11 cellular contexts compared by ENCODE assay signal in the genomic region with DNA sequence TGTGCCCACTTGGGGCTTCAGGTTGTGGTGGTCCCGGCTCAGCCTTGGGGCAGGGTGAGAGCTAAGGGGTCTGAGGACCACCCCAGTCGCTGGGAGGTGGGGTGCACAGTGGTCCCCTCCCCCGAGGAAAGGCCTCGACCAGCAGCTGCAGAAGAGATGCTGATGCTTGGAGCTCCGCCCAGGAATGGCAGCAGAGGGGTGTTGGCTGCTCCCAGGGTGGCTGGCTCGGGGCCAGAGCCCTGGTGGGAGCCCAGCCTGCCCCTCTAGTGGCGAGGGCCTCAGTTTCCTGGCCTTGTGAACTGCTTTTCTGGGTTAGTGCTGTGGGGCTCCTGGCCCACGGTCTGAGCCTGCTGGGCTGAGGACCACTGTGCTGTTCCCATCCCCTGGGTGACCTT. TPM values are rescaled to one million over a fixed set of nuclear protein-coding genes. Genes with fewer than 3 reads are reported as not detected.
DNase-seq lines count a peak whose midpoint lies in the region; ATAC-seq and TF ChIP-seq lines count a peak whose summit lies in the region.
"Had no signal": no experiment of that assay in that cellular context is flagged by ENCODE, and none has a peak within 500 bp of the region (broad histone marks: within the 10 kb centered on the region; RNA-seq: fewer than 3 reads in every experiment).

No MANE protein-coding gene starts in this region.

- H3K4me1 ChIP-seq in HEK293 (ENCODE audit: control insufficient read depth, insufficient read depth, low read length), result no peaks in the 10 kb centered on the region
- peaks cover 10% of the 10 kb centered on the region for H3K4me1 ChIP-seq in PC-9 (replicated peaks; ENCODE audit: insufficient read depth)
- peaks cover 14 to 45% (median 38%) of the 10 kb centered on the region in 9 donors for H3K4me1 ChIP-seq in heart right ventricle

- H3K27me3 ChIP-seq in PC-9 (ENCODE audit: insufficient read depth, low read depth) (no peaks in the 10 kb centered on the region), heart right ventricle (peaks cover 0 to 54% (median 0%) of the 10 kb centered on the region in 7 donors)

- DNase-seq in PC-9 (no peak), heart right ventricle (peak in 1 of 2 donors; percentile 64), retinal pigment epithelial cell (ENCODE audit: low read depth) (no peak)
- DNase-seq: activated naive CD4-positive, alpha-beta T cell treated with anti-CD3 and anti-CD28 coated beads, Interleukin-2, amount 10 ng/mL, durations not matched to agents 7 days and 5 days; foreskin melanocyte had no signal

- 40 to 44% methylated on average over 8 of the region's 8 CpGs for WGBS in heart right ventricle, 2 donors

- peaks cover 17% of the 10 kb centered on the region for H3F3A ChIP-seq in PC-9 (ENCODE audit: insufficient read depth, low read depth)

- peak overlapping the region; percentile 91 for H3K4me2 ChIP-seq in PC-9

- POLR2A ChIA-PET in HEK293 (lab: Yijun Ruan, JAX), result interaction anchor here (0.7 to 6.4 kb wide), 6 partner anchors 9 to 42 kb away, joined by 3 to 79 read pairs (median 7); no protein-coding TSS in a partner anchor
- POLR2A ChIA-PET in PC-9 (lab: Charles Lee; ENCODE audit: unreplicated experiment), result no interaction called here

- ATAC-seq in heart right ventricle, result peak in 6 of 8 donors; percentile 7 to 38 (median 14)
- ATAC-seq in HG02642 (IDR thresholded peaks at IDR 0.05; ENCODE audit: poor library complexity, unreplicated experiment), result no peak
- ATAC-seq in GM19455 (IDR thresholded peaks at IDR 0.05; ENCODE audit: unreplicated experiment), result no peak
- no peak for ATAC-seq in GM21381 (IDR thresholded peaks at IDR 0.05; ENCODE audit: unreplicated experiment)
- ATAC-seq in HG02588 (IDR thresholded peaks at IDR 0.05; ENCODE audit: unreplicated experiment), result no peak

- CTCF ChIA-PET in HEK293 (lab: Yijun Ruan, JAX), result interaction anchor here (0.7 to 1.6 kb wide), 8 partner anchors 10 to 56 kb away, joined by 3 to 14 read pairs (median 4); a partner anchor contains a TSS
- CTCF ChIA-PET in PC-9 (lab: Charles Lee), result no interaction called here

- peak; percentile 82 for TF ChIP-seq CTCF in HEK293 (tag by site-specific recombination; IDR thresholded peaks at IDR 0.05)
- TF ChIP-seq CTCF in PC-9 (conservative IDR thresholded peaks at IDR 0.05), result no peak
- no peak for TF ChIP-seq CTCF in heart right ventricle (IDR thresholded peaks at IDR 0.05)
- TF ChIP-seq CTCF in retinal pigment epithelial cell (conservative IDR thresholded peaks at IDR 0.05; ENCODE audit: low read depth, low read length), result no peak

- intact Hi-C loops in PC-9 (cut with micrococcal nuclease; ENCODE audit: unreplicated experiment), result no loop called here
- intact Hi-C loops in heart right ventricle (cut with DNase I), result loop anchor here in 1 of 10 donors (5.0 kb wide), 1 partner anchor 56 kb away; no protein-coding TSS in a partner anchor

- no TSS peak for BruUV-seq in PC-9 (replicated peaks; lab: Mats Ljungman, UMichigan)

- H3K27ac ChIP-seq in HEK293 (ENCODE audit: extremely low read depth, low read depth, low read length) (peak overlapping the region; percentile 80; the same call in 1 of the 2 replicates), PC-9 (no peak overlapping the region), heart right ventricle (peak overlapping the region; percentile 11 to 92 (median 86))

- peak overlapping the region; percentile 70 for H3K4me3 ChIP-seq in HEK293 (ENCODE audit: low read depth, low read length)
- peak overlapping the region; percentile 68 for H3K4me3 ChIP-seq in PC-9
- H3K4me3 ChIP-seq in heart right ventricle, result peak overlapping the region; percentile 54 to 90 (median 73)
- peak overlapping the region; percentile 55 for H3K4me3 ChIP-seq in retinal pigment epithelial cell (ENCODE audit: low read length)

- H3K9me3 ChIP-seq in HEK293 (ENCODE audit: control insufficient read depth, insufficient read depth, low read depth, low read length) (no peaks in the 10 kb centered on the region), PC-9 (ENCODE audit: insufficient read depth, low read depth) (no peaks in the 10 kb centered on the region), heart right ventricle (no peaks in the 10 kb centered on the region)

- no peak overlapping the region for H2AFZ ChIP-seq in PC-9

- H4K20me1 ChIP-seq in PC-9 (ENCODE audit: insufficient read depth), result no peaks in the 10 kb centered on the region

- H3K9me2 ChIP-seq in PC-9 (ENCODE audit: insufficient read depth), result no peaks in the 10 kb centered on the region

- peaks cover 10% of the 10 kb centered on the region; the same call in 1 of the 2 replicates for H3K79me2 ChIP-seq in PC-9 (ENCODE audit: low read depth)

- H3K36me3 ChIP-seq in HEK293 (ENCODE audit: control insufficient read depth in 2 of 2, insufficient read depth in 1 of 2, low read length in 2 of 2), result peaks cover 0 to 30% of the 10 kb centered on the region in 2 experiments; a peak in 2 of 3 replicates
- no peaks in the 10 kb centered on the region for H3K36me3 ChIP-seq in PC-9 (ENCODE audit: low read depth)
- H3K36me3 ChIP-seq in heart right ventricle, result no peaks in the 10 kb centered on the region

TF ChIP-seq in HEK293, 187 proteins besides CTCF, POLR2A, EP300 and RAD21 (continues in another document):
- TF ChIP-seq, protein P1, sequence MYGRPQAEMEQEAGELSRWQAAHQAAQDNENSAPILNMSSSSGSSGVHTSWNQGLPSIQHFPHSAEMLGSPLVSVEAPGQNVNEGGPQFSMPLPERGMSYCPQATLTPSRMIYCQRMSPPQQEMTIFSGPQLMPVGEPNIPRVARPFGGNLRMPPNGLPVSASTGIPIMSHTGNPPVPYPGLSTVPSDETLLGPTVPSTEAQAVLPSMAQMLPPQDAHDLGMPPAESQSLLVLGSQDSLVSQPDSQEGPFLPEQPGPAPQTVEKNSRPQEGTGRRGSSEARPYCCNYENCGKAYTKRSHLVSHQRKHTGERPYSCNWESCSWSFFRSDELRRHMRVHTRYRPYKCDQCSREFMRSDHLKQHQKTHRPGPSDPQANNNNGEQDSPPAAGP (tag by site-specific recombination; IDR thresholded peaks at IDR 0.05), result 0 out of 2 replicates have a peak, but pooled peaks have one; percentile 16
- TF ChIP-seq ZNF785 (tag by site-specific recombination; IDR thresholded peaks at IDR 0.05) (no peak), FEZF1 (tag by site-specific recombination; IDR thresholded peaks at IDR 0.05) (no peak), ZNF121 (tag by site-specific recombination; IDR thresholded peaks at IDR 0.05) (no peak), ZNF23 (tag by site-specific recombination; IDR thresholded peaks at IDR 0.05; ENCODE audit: borderline replicate concordance) (no peak), GFI1B (tag by site-specific recombination; IDR thresholded peaks at IDR 0.05) (no peak), ZNF654 (tag by site-specific recombination; IDR thresholded peaks at IDR 0.05; ENCODE audit: low read depth) (no peak), ZFP37 (tag by site-specific recombination; IDR thresholded peaks at IDR 0.05) (no peak)
- TF ChIP-seq, protein P2, sequence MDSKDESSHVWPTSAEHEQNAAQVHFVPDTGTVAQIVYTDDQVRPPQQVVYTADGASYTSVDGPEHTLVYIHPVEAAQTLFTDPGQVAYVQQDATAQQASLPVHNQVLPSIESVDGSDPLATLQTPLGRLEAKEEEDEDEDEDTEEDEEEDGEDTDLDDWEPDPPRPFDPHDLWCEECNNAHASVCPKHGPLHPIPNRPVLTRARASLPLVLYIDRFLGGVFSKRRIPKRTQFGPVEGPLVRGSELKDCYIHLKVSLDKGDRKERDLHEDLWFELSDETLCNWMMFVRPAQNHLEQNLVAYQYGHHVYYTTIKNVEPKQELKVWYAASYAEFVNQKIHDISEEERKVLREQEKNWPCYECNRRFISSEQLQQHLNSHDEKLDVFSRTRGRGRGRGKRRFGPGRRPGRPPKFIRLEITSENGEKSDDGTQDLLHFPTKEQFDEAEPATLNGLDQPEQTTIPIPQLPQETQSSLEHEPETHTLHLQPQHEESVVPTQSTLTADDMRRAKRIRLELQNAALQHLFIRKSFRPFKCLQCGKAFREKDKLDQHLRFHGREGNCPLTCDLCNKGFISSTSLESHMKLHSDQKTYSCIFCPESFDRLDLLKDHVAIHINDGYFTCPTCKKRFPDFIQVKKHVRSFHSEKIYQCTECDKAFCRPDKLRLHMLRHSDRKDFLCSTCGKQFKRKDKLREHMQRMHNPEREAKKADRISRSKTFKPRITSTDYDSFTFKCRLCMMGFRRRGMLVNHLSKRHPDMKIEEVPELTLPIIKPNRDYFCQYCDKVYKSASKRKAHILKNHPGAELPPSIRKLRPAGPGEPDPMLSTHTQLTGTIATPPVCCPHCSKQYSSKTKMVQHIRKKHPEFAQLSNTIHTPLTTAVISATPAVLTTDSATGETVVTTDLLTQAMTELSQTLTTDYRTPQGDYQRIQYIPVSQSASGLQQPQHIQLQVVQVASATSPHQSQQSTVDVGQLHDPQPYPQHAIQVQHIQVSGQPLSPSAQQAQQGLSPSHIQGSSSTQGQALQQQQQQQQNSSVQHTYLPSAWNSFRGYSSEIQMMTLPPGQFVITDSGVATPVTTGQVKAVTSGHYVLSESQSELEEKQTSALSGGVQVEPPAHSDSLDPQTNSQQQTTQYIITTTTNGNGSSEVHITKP (tag by site-specific recombination; IDR thresholded peaks at IDR 0.05), result peak; percentile 57
- TF ChIP-seq, protein P3, sequence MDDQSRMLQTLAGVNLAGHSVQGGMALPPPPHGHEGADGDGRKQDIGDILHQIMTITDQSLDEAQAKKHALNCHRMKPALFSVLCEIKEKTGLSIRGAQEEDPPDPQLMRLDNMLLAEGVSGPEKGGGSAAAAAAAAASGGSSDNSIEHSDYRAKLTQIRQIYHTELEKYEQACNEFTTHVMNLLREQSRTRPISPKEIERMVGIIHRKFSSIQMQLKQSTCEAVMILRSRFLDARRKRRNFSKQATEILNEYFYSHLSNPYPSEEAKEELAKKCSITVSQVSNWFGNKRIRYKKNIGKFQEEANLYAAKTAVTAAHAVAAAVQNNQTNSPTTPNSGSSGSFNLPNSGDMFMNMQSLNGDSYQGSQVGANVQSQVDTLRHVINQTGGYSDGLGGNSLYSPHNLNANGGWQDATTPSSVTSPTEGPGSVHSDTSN (CRISPR knock-in tag; IDR thresholded peaks at IDR 0.05), result no peak

RNA-seq across cellular contexts. Expression of a gene that starts 1.2 kb away (rescaled TPM):
- 19.0 and 32.6 TPM in 2 replicates for total RNA-seq in PC-9 (2021)
- total RNA-seq in heart right ventricle, result 10 to 100 TPM; 15.7 to 26.1 (median 17.9) TPM
- polyA plus RNA-seq in heart right ventricle, result 10 to 100 TPM; 24.8 to 37.9 TPM

RNA-seq across cellular contexts. Expression of a gene that starts 26.3 kb away (rescaled TPM):
- total RNA-seq in PC-9 (2021) (124 and 136 TPM in 2 replicates), heart right ventricle (10 to 100 TPM; 48.1 to 83.3 (median 58.4) TPM)
- 100 to 1,000 TPM in 1 of 2 donors, 10 to 100 TPM in 1; 97.2 to 195 TPM for polyA plus RNA-seq in heart right ventricle

RNA-seq across cellular contexts. Expression of a gene that starts 29.2 kb away (rescaled TPM):
- total RNA-seq in PC-9 (2021), result 0.94 and 2.2 TPM in 2 replicates
- 10 to 100 TPM in 3 of 10 donors, 1 to 10 TPM in 4, under 1 TPM in 3; 0.44 to 28.7 (median 1.7) TPM for total RNA-seq in heart right ventricle
- polyA plus RNA-seq in heart right ventricle, result 100 to 1,000 TPM in 1 of 2 donors, 10 to 100 TPM in 1; 34.0 to 144 TPM

RNA-seq across cellular contexts. Expression of a gene that starts 34.8 kb away (rescaled TPM):
- not detected in 2 replicates for total RNA-seq in PC-9 (2021)
- total RNA-seq in heart right ventricle, result 10 to 100 TPM in 3 of 10 donors, 1 to 10 TPM in 7; 1.5 to 76.8 (median 3.5) TPM
- 100 to 1,000 TPM in 1 of 2 donors, 10 to 100 TPM in 1; 95.6 to 261 TPM for polyA plus RNA-seq in heart right ventricle
- polyA plus RNA-seq: IgD-negative memory B cell had no signal

RNA-seq across cellular contexts. Expression of a gene that starts 44.5 kb away (rescaled TPM):
- total RNA-seq in PC-9 (2021) (not detected in 2 replicates), heart right ventricle (not detected)
- polyA plus RNA-seq in heart right ventricle, result not detected

Comparison
In these comparisons a context has a peak if more than half of its experiments do, and no peak if none do; other contexts are left out.
1. ATAC-seq: peak in heart right ventricle (6 of 8); none in HG02642 (single experiment), GM19455 (single experiment), GM21381 (single experiment) and HG02588 (single experiment).
2. Peak in every context shown above with its lines, with median percentiles within 50 percentile points of each other: H3K4me3 ChIP-seq.